In the genomic region with DNA sequence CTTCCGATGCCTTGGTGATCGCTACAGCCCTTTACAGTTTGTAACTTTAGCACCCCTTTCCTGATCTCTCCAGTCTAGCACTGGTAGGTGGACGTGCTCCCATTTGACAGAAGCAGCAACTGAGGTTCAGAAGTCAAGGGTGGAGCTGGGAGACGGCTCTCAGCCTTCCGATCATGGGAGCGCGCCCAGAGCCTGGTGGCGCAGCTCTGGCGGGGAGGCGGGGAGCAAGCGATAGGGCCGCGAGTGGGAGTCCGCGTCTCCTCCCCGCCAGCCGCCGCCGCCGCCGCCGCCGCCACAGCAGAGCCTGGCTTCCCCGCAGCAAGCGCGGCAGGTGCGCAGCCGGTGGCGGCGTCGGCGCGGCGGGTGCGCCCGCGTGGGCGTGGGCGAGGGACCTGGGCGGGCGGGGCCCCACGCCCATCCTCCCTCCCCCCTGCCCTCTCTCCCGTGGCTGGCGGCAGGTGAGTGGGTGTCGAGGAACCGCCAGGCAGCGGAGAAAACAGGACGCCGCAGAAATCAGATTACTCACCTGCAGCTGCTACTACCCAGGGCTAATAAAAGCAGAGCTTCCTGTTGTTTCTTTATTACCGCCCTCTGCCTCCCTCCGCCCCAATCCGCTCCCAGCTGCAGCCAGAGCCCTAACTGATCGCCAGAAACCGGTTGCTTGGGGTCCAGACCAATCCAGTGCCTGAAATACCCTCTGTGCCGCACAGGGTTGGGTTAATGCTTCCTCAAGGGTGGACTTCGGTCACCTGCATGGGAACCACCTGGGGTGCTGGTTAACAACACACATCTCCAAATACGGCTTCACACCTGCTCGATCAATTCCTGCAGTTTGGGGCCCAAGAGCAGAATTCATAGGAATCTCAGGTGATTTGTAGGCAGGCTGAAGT, we compare ENCODE assay signal across 1 cellular context.
TF ChIP-seq lines count a peak whose summit lies in the region.

No MANE protein-coding gene starts in this region.

TF ChIP-seq in K562, 482 proteins besides CTCF, POLR2A, EP300 and RAD21 (continued from another document and continues in another):
- TF ChIP-seq, protein P1, sequence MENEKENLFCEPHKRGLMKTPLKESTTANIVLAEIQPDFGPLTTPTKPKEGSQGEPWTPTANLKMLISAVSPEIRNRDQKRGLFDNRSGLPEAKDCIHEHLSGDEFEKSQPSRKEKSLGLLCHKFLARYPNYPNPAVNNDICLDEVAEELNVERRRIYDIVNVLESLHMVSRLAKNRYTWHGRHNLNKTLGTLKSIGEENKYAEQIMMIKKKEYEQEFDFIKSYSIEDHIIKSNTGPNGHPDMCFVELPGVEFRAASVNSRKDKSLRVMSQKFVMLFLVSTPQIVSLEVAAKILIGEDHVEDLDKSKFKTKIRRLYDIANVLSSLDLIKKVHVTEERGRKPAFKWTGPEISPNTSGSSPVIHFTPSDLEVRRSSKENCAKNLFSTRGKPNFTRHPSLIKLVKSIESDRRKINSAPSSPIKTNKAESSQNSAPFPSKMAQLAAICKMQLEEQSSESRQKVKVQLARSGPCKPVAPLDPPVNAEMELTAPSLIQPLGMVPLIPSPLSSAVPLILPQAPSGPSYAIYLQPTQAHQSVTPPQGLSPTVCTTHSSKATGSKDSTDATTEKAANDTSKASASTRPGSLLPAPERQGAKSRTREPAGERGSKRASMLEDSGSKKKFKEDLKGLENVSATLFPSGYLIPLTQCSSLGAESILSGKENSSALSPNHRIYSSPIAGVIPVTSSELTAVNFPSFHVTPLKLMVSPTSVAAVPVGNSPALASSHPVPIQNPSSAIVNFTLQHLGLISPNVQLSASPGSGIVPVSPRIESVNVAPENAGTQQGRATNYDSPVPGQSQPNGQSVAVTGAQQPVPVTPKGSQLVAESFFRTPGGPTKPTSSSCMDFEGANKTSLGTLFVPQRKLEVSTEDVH (IDR thresholded peaks at IDR 0.05; ENCODE audit: low read depth, partially characterized antibody) = no peak
- TF ChIP-seq CXXC5 (CRISPR knock-in tag; IDR thresholded peaks at IDR 0.05) (peak; percentile 46), GATAD2A (IDR thresholded peaks at IDR 0.05) (no peak), ZNF584 (CRISPR knock-in tag; IDR thresholded peaks at IDR 0.05; ENCODE audit: low read depth) (no peak), SMC3 (conservative IDR thresholded peaks at IDR 0.05; ENCODE audit: insufficient read depth, low read depth, low read length) (no peak), ZNF165 (CRISPR knock-in tag; IDR thresholded peaks at IDR 0.05; ENCODE audit: borderline replicate concordance) (no peak), BCOR (IDR thresholded peaks at IDR 0.05) (peak; percentile 94), DPF2 (IDR thresholded peaks at IDR 0.05) (no peak), NRF1 (conservative IDR thresholded peaks at IDR 0.05 in 1 of 2, IDR thresholded peaks at IDR 0.05 in 1 of 2) (peak in 1 of 2 experiments; percentile 40; a peak in 2 of 4 replicates), POLR2G (IDR thresholded peaks at IDR 0.05; ENCODE audit: low read depth, low read length) (no peak), ZNF644 (tag; IDR thresholded peaks at IDR 0.05; ENCODE audit: low read depth) (no peak), KLF1 (tag; IDR thresholded peaks at IDR 0.05) (0 out of 2 replicates have a peak, but pooled peaks have one; percentile 25), DACH1 (IDR thresholded peaks at IDR 0.05; ENCODE audit: partially characterized antibody) (no peak), U2AF1 (optimal IDR thresholded peaks at IDR 0.05; ENCODE audit: low read depth, low read length) (no peak), CHD2 (IDR thresholded peaks at IDR 0.05; ENCODE audit: low read depth, low read length) (no peak), FOXA1 (IDR thresholded peaks at IDR 0.05; ENCODE audit: borderline replicate concordance) (no peak), NCOA1 (IDR thresholded peaks at IDR 0.05; ENCODE audit: low read depth) (no peak), GATAD2B (IDR thresholded peaks at IDR 0.05; ENCODE audit: borderline replicate concordance) (no peak), CBX1 (IDR thresholded peaks at IDR 0.05; ENCODE audit: low read depth) (peak; percentile 66; the same call in 1 of the 2 replicates), ZNF354B (CRISPR knock-in tag; IDR thresholded peaks at IDR 0.05) (no peak), ZC3H11A (IDR thresholded peaks at IDR 0.05; ENCODE audit: low read depth, low read length) (no peak), OTX1 (CRISPR knock-in tag; IDR thresholded peaks at IDR 0.05) (no peak), CBFA2T3 (IDR thresholded peaks at IDR 0.05) (no peak), NFXL1 (CRISPR knock-in tag; IDR thresholded peaks at IDR 0.05) (no peak), NFRKB (IDR thresholded peaks at IDR 0.05; ENCODE audit: low read depth) (no peak), FOXJ2 (tag; IDR thresholded peaks at IDR 0.05) (no peak), ZNF764 (CRISPR knock-in tag; IDR thresholded peaks at IDR 0.05; ENCODE audit: low read depth) (no peak), PHB2 (IDR thresholded peaks at IDR 0.05; ENCODE audit: low read depth) (no peak)
- TF ChIP-seq, protein P2, sequence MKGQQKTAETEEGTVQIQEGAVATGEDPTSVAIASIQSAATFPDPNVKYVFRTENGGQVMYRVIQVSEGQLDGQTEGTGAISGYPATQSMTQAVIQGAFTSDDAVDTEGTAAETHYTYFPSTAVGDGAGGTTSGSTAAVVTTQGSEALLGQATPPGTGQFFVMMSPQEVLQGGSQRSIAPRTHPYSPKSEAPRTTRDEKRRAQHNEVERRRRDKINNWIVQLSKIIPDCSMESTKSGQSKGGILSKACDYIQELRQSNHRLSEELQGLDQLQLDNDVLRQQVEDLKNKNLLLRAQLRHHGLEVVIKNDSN (CRISPR knock-in tag; IDR thresholded peaks at IDR 0.05) = 0 out of 2 replicates have a peak, but pooled peaks have one; percentile 29
- TF ChIP-seq, protein P3, sequence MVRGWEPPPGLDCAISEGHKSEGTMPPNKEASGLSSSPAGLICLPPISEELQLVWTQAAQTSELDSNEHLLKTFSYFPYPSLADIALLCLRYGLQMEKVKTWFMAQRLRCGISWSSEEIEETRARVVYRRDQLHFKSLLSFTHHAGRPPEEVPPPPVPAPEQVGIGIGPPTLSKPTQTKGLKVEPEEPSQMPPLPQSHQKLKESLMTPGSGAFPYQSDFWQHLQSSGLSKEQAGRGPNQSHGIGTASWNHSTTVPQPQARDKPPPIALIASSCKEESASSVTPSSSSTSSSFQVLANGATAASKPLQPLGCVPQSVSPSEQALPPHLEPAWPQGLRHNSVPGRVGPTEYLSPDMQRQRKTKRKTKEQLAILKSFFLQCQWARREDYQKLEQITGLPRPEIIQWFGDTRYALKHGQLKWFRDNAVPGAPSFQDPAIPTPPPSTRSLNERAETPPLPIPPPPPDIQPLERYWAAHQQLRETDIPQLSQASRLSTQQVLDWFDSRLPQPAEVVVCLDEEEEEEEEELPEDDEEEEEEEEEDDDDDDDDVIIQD (CRISPR knock-in tag; IDR thresholded peaks at IDR 0.05) = no peak
- TF ChIP-seq, protein P4, sequence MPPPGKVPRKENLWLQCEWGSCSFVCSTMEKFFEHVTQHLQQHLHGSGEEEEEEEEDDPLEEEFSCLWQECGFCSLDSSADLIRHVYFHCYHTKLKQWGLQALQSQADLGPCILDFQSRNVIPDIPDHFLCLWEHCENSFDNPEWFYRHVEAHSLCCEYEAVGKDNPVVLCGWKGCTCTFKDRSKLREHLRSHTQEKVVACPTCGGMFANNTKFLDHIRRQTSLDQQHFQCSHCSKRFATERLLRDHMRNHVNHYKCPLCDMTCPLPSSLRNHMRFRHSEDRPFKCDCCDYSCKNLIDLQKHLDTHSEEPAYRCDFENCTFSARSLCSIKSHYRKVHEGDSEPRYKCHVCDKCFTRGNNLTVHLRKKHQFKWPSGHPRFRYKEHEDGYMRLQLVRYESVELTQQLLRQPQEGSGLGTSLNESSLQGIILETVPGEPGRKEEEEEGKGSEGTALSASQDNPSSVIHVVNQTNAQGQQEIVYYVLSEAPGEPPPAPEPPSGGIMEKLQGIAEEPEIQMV (tag; conservative IDR thresholded peaks at IDR 0.05; ENCODE audit: low read depth) = no peak
- TF ChIP-seq, protein P5, sequence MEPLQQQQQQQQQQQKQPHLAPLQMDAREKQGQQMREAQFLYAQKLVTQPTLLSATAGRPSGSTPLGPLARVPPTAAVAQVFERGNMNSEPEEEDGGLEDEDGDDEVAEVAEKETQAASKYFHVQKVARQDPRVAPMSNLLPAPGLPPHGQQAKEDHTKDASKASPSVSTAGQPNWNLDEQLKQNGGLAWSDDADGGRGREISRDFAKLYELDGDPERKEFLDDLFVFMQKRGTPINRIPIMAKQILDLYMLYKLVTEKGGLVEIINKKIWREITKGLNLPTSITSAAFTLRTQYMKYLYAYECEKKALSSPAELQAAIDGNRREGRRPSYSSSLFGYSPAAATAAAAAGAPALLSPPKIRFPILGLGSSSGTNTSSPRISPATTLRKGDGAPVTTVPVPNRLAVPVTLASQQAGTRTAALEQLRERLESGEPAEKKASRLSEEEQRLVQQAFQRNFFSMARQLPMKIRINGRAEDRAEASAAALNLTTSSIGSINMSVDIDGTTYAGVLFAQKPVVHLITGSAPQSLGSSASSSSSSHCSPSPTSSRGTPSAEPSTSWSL (CRISPR knock-in tag; IDR thresholded peaks at IDR 0.05; ENCODE audit: borderline replicate concordance) = no peak
- TF ChIP-seq, protein P6, sequence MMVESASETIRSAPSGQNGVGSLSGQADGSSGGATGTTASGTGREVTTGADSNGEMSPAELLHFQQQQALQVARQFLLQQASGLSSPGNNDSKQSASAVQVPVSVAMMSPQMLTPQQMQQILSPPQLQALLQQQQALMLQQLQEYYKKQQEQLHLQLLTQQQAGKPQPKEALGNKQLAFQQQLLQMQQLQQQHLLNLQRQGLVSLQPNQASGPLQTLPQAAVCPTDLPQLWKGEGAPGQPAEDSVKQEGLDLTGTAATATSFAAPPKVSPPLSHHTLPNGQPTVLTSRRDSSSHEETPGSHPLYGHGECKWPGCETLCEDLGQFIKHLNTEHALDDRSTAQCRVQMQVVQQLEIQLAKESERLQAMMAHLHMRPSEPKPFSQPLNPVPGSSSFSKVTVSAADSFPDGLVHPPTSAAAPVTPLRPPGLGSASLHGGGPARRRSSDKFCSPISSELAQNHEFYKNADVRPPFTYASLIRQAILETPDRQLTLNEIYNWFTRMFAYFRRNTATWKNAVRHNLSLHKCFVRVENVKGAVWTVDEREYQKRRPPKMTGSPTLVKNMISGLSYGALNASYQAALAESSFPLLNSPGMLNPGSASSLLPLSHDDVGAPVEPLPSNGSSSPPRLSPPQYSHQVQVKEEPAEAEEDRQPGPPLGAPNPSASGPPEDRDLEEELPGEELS (CRISPR knock-in tag; IDR thresholded peaks at IDR 0.05; ENCODE audit: borderline replicate concordance) = no peak
- TF ChIP-seq, protein P7, sequence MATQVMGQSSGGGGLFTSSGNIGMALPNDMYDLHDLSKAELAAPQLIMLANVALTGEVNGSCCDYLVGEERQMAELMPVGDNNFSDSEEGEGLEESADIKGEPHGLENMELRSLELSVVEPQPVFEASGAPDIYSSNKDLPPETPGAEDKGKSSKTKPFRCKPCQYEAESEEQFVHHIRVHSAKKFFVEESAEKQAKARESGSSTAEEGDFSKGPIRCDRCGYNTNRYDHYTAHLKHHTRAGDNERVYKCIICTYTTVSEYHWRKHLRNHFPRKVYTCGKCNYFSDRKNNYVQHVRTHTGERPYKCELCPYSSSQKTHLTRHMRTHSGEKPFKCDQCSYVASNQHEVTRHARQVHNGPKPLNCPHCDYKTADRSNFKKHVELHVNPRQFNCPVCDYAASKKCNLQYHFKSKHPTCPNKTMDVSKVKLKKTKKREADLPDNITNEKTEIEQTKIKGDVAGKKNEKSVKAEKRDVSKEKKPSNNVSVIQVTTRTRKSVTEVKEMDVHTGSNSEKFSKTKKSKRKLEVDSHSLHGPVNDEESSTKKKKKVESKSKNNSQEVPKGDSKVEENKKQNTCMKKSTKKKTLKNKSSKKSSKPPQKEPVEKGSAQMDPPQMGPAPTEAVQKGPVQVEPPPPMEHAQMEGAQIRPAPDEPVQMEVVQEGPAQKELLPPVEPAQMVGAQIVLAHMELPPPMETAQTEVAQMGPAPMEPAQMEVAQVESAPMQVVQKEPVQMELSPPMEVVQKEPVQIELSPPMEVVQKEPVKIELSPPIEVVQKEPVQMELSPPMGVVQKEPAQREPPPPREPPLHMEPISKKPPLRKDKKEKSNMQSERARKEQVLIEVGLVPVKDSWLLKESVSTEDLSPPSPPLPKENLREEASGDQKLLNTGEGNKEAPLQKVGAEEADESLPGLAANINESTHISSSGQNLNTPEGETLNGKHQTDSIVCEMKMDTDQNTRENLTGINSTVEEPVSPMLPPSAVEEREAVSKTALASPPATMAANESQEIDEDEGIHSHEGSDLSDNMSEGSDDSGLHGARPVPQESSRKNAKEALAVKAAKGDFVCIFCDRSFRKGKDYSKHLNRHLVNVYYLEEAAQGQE (CRISPR knock-in tag; IDR thresholded peaks at IDR 0.05; ENCODE audit: low read depth) = no peak
